In genomic region chr20:38804682-38805501, GRCh38 we compare ENCODE assay signal across 8 cellular contexts. TPM values are rescaled to one million over a fixed set of nuclear protein-coding genes. Genes with fewer than 3 reads are reported as not detected.
DNase-seq lines count a peak whose midpoint lies in the region; ATAC-seq and TF ChIP-seq lines count a peak whose summit lies in the region.

No MANE protein-coding gene starts in this region.

- in situ Hi-C loops in KBM-7 (cut with MboI; ENCODE audit: low pct_unique_long_range_greater_than_20kb, low sequenced_read_pairs) = no loop called here

- peaks cover 13% of the 10 kb centered on the region for H3K36me3 Mint-ChIP-seq in endothelial cell (ENCODE audit: low read depth, unreplicated experiment)

- 48 to 56% (median 52%) methylated on average over 18 of the region's 18 CpGs for WGBS in ovary, 3 donors
- 5% methylated on average over 18 of the region's 18 CpGs for WGBS in thymus

- peaks cover 4% of the 10 kb centered on the region for H3K4me1 ChIP-seq in ovary (ENCODE audit: insufficient read depth)
- H3K4me1 ChIP-seq in thymus (ENCODE audit: control insufficient read depth, insufficient read depth, low read length) = peaks cover 30% of the 10 kb centered on the region

- H3K4me3 ChIP-seq in ovary (peak overlapping the region; percentile 43), thymus (ENCODE audit: low read length) (peak overlapping the region; percentile 69)

- H3K36me3 ChIP-seq in ovary (no peaks in the 10 kb centered on the region), thymus (ENCODE audit: control insufficient read depth, insufficient read depth) (no peaks in the 10 kb centered on the region)

- DNase-seq in KBM-7 (peak; percentile 99), endothelial cell (ENCODE audit: low spot score) (peak; percentile 62), ovary (no peak), NCI-H146 treated with DMSO at 0.1 percent for 48 hours (lab: John Stamatoyannopoulos, UW; ENCODE audit: unreplicated experiment) (no peak), COLO829 (ENCODE audit: low spot score) (no peak)
- peak; percentile 62 to 68 for DNase-seq in activated CD8-positive, alpha-beta memory T cell treated with anti-CD3 and anti-CD28 coated beads for 1 hour (ENCODE audit: extremely low read depth in 1 of 2, low read depth in 1 of 2)

- H3K27ac Mint-ChIP-seq in endothelial cell (ENCODE audit: unreplicated experiment) = peak overlapping the region; percentile 100

- H3K27me3 ChIP-seq in ovary (no peaks in the 10 kb centered on the region), thymus (ENCODE audit: control insufficient read depth, insufficient read depth) (no peaks in the 10 kb centered on the region)

- H3K27ac ChIP-seq in ovary = no peak overlapping the region
- H3K27ac ChIP-seq in thymus (ENCODE audit: low read depth) = peak overlapping the region; percentile 97

- intact Hi-C loops in ovary (cut with DNase I) = loop anchor here in 1 of 4 donors (1.0 kb wide), 1 partner anchor 32 kb away; no protein-coding TSS in a partner anchor

- peaks cover 40% of the 10 kb centered on the region for H3K4me1 Mint-ChIP-seq in endothelial cell (ENCODE audit: unreplicated experiment)

- no peaks in the 10 kb centered on the region for H3K9me3 Mint-ChIP-seq in endothelial cell (ENCODE audit: unreplicated experiment)

- peak; percentile 36 for ATAC-seq in GM18870 (IDR thresholded peaks at IDR 0.05; ENCODE audit: unreplicated experiment)

- TF ChIP-seq CTCF in endothelial cell (IDR thresholded peaks at IDR 0.05; ENCODE audit: unreplicated experiment) (no peak), ovary (IDR thresholded peaks at IDR 0.05) (no peak)

- no peak for TF ChIP-seq POLR2A in ovary (IDR thresholded peaks at IDR 0.05)

- H3K9me3 ChIP-seq in ovary (no peaks in the 10 kb centered on the region), thymus (ENCODE audit: control insufficient read depth) (no peaks in the 10 kb centered on the region)

- peak overlapping the region; percentile 87 for H3K4me3 Mint-ChIP-seq in endothelial cell (ENCODE audit: unreplicated experiment)

- TF ChIP-seq EP300 in ovary (IDR thresholded peaks at IDR 0.05) = no peak

- H3K27me3 Mint-ChIP-seq in endothelial cell (ENCODE audit: unreplicated experiment) = peaks cover 20% of the 10 kb centered on the region

RNA-seq across cellular contexts. Expression of gene PPP1R16B, which starts 0.6 kb away (rescaled TPM):
- total RNA-seq in endothelial cell (ENCODE audit: unreplicated experiment) (46.9 TPM), ovary (10 to 100 TPM in 1 of 7 donors, 1 to 10 TPM in 4, under 1 TPM in 2; 0.92 to 56.4 (median 2.9) TPM)
- polyA plus RNA-seq in ovary (10 to 100 TPM in 1 of 2 donors, 1 to 10 TPM in 1; 2.5 to 11.2 TPM), thymus (13.8 TPM)

RNA-seq across cellular contexts. Expression of gene ACTR5, which starts 56.6 kb away (rescaled TPM):
- total RNA-seq in endothelial cell (ENCODE audit: unreplicated experiment) (17.3 TPM), ovary (10 to 100 TPM in 4 of 7 donors, 1 to 10 TPM in 3; 6.2 to 12.3 (median 10.6) TPM)
- polyA plus RNA-seq in ovary (1 to 10 TPM; 6.8 to 7.1 TPM), thymus (9.6 TPM)

Comparison
In these comparisons a context has a peak if more than half of its experiments do, and no peak if none do; other contexts are left out.
1. DNase-seq: peak in KBM-7 (single experiment), activated CD8-positive, alpha-beta memory T cell treated with anti-CD3 and anti-CD28 coated beads for 1 hour (2 of 2) and endothelial cell (single experiment); none in ovary (0 of 5), NCI-H146 treated with DMSO at 0.1 percent for 48 hours (single experiment) and COLO829 (single experiment).